Comparison of ENCODE assay signal across 26 cellular contexts in the genomic region with DNA sequence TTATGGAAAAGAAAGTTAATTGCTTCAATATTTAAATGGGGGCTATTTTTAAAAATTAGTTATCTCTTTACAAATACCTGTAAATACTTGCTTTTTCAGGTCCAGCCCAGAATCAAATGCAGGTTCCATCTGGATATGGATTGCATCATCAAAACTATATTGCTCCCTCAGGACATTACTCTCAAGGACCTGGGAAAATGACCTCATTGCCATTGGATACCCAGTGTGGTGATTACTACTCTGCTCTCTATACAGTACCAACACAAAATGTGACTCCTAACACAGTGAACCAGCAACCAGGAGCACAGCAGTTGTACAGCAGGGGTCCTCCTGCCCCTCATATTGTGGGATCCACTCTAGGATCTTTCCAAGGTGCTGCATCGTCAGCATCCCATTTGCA. TPM values are rescaled to one million over a fixed set of nuclear protein-coding genes. Genes with fewer than 3 reads are reported as not detected.
DNase-seq lines count a peak whose midpoint lies in the region; ATAC-seq and TF ChIP-seq lines count a peak whose summit lies in the region.
"Had no signal": no experiment of that assay in that cellular context is flagged by ENCODE, and none has a peak within 500 bp of the region (broad histone marks: within the 10 kb centered on the region; RNA-seq: fewer than 3 reads in every experiment).

No MANE protein-coding gene starts in this region.

- H3K27ac Mint-ChIP-seq in stimulated activated naive B cell treated with anti-CD40 and anti-IgM and Interleukin-4, amounts not matched to agents 10 μg/mL and 1 μg/mL and 100 μg/mL, for 72 hours: no peak overlapping the region
- H3K27ac Mint-ChIP-seq: stimulated activated memory B cell treated with anti-CD40 and anti-IgM and Interleukin-4, amounts not matched to agents 10 μg/mL and 1 μg/mL and 100 μg/mL, for 72 hours had no signal

- no peaks in the 10 kb centered on the region for H3K27me3 Mint-ChIP-seq in stimulated activated naive B cell treated with anti-CD40 and anti-IgM and Interleukin-4, amounts not matched to agents 10 μg/mL and 1 μg/mL and 100 μg/mL, for 72 hours
- H3K27me3 Mint-ChIP-seq: stimulated activated memory B cell treated with anti-CD40 and anti-IgM and Interleukin-4, amounts not matched to agents 10 μg/mL and 1 μg/mL and 100 μg/mL, for 72 hours had no signal

- DNase-seq in ELR (ENCODE audit: low read depth): peak; percentile 12
- DNase-seq in HEK293T (ENCODE audit: extremely low spot score): peak; percentile 28
- DNase-seq in epithelial cell of esophagus (ENCODE audit: low read depth): peak; percentile 46
- peak; percentile 13 for DNase-seq in renal cortical epithelial cell (ENCODE audit: low read depth)
- DNase-seq in stimulated activated naive B cell treated with anti-CD40 and anti-IgM and Interleukin-4, amounts not matched to agents 10 μg/mL and 1 μg/mL and 100 μg/mL, for 72 hours: no peak
- DNase-seq in SW480 (ENCODE audit: low spot score): no peak
- DNase-seq in hippocampal formation (lab: John Stamatoyannopoulos, UW): no peak
- DNase-seq: activated naive CD4-positive, alpha-beta T cell treated with anti-CD3 and anti-CD28 coated beads, Interleukin-2, amount 50 U/mL, for 16 hours; amygdala; effector CD8-positive, alpha-beta T cell; gastrocnemius medialis; left cardiac atrium; MG63; NCI-H1105 treated with DMSO at 0.1 percent for 48 hours; NCI-H2029 treated with DMSO at 0.1 percent for 48 hours; nephron progenitor cell; ovary; PC-3; stimulated activated CD4-positive, alpha-beta T cell treated with anti-CD3 and anti-CD28 coated beads, Interleukin-4, amount 100 ng/mL, for 4 hours; T1000; uterus had no signal

- CTCF ChIA-PET in HEK293T (lab: Yijun Ruan, JAX): no interaction called here

- no peak for TF ChIP-seq CTCF in epithelial cell of esophagus (IDR thresholded peaks at IDR 0.05; ENCODE audit: insufficient read depth, low read depth, low read length, missing control alignments)

- H3K4me3 Mint-ChIP-seq in stimulated activated naive B cell treated with anti-CD40 and anti-IgM and Interleukin-4, amounts not matched to agents 10 μg/mL and 1 μg/mL and 100 μg/mL, for 72 hours: no peak overlapping the region
- H3K4me3 Mint-ChIP-seq: nephron progenitor cell; stimulated activated memory B cell treated with anti-CD40 and anti-IgM and Interleukin-4, amounts not matched to agents 10 μg/mL and 1 μg/mL and 100 μg/mL, for 72 hours; WTC11 had no signal

- H3K9me3 Mint-ChIP-seq in stimulated activated naive B cell treated with anti-CD40 and anti-IgM and Interleukin-4, amounts not matched to agents 10 μg/mL and 1 μg/mL and 100 μg/mL, for 72 hours: no peaks in the 10 kb centered on the region
- H3K9me3 Mint-ChIP-seq: nephron progenitor cell; stimulated activated memory B cell treated with anti-CD40 and anti-IgM and Interleukin-4, amounts not matched to agents 10 μg/mL and 1 μg/mL and 100 μg/mL, for 72 hours; WTC11 had no signal

- peaks cover 7 to 10% of the 10 kb centered on the region in 2 donors for H3K4me1 Mint-ChIP-seq in stimulated activated naive B cell treated with anti-CD40 and anti-IgM and Interleukin-4, amounts not matched to agents 10 μg/mL and 1 μg/mL and 100 μg/mL, for 72 hours
- H3K4me1 Mint-ChIP-seq: nephron progenitor cell had no signal

- H3K36me3 Mint-ChIP-seq in stimulated activated naive B cell treated with anti-CD40 and anti-IgM and Interleukin-4, amounts not matched to agents 10 μg/mL and 1 μg/mL and 100 μg/mL, for 72 hours: peaks cover 14 to 27% of the 10 kb centered on the region in 2 donors

- no peak for ATAC-seq in stimulated activated naive B cell treated with anti-CD40 and anti-IgM and Interleukin-4, amounts not matched to agents 10 μg/mL and 1 μg/mL and 100 μg/mL, for 72 hours (replicated peaks)
- ATAC-seq: gastrocnemius medialis; PC-3; stimulated activated memory B cell treated with anti-CD40 and anti-IgM and Interleukin-4, amounts not matched to agents 10 μg/mL and 1 μg/mL and 100 μg/mL, for 72 hours; WTC11 had no signal

- POLR2A ChIA-PET in HEK293T (lab: Yijun Ruan, JAX): no interaction called here

- H3K4me3 ChIP-seq in epithelial cell of esophagus (ENCODE audit: low read length): no peak overlapping the region
- H3K4me3 ChIP-seq: gastrocnemius medialis, hepatocyte, MG63, ovary, right atrium auricular region, thoracic aorta, uterus had no signal

TF ChIP-seq in HEK293T, 16 proteins besides CTCF, POLR2A, EP300 and RAD21:
- no peak for TF ChIP-seq FOXA1 (IDR thresholded peaks at IDR 0.05)
- no peak for TF ChIP-seq TARDBP (IDR thresholded peaks at IDR 0.05)
- no peak for TF ChIP-seq HDGF (IDR thresholded peaks at IDR 0.05; ENCODE audit: borderline replicate concordance)
- no peak for TF ChIP-seq FOXM1 (IDR thresholded peaks at IDR 0.05; ENCODE audit: borderline replicate concordance)
- TF ChIP-seq, protein P1, sequence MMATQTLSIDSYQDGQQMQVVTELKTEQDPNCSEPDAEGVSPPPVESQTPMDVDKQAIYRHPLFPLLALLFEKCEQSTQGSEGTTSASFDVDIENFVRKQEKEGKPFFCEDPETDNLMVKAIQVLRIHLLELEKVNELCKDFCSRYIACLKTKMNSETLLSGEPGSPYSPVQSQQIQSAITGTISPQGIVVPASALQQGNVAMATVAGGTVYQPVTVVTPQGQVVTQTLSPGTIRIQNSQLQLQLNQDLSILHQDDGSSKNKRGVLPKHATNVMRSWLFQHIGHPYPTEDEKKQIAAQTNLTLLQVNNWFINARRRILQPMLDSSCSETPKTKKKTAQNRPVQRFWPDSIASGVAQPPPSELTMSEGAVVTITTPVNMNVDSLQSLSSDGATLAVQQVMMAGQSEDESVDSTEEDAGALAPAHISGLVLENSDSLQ (IDR thresholded peaks at IDR 0.05): no peak
- TF ChIP-seq L3MBTL2 (conservative IDR thresholded peaks at IDR 0.05): no peak
- TF ChIP-seq SP1 (IDR thresholded peaks at IDR 0.05): no peak
TF ChIP-seq in HEK293T: peak in this region for 0.

RNA-seq across cellular contexts. Expression of a gene that starts 29.2 kb away (rescaled TPM):
- total RNA-seq in renal cortical epithelial cell: 13.2 and 34.6 TPM in 2 replicates

Comparison
In these comparisons a context has a peak if more than half of its experiments do, and no peak if none do; other contexts are left out.
1. DNase-seq: peak in ELR (single experiment), HEK293T (single experiment), epithelial cell of esophagus (single experiment) and renal cortical epithelial cell (single experiment); none in stimulated activated naive B cell treated with anti-CD40 and anti-IgM and Interleukin-4, amounts not matched to agents 10 μg/mL and 1 μg/mL and 100 μg/mL, for 72 hours (single experiment), SW480 (single experiment) and hippocampal formation (0 of 2).